Comparison of ENCODE assay signal across 36 cellular contexts in the genomic region with DNA sequence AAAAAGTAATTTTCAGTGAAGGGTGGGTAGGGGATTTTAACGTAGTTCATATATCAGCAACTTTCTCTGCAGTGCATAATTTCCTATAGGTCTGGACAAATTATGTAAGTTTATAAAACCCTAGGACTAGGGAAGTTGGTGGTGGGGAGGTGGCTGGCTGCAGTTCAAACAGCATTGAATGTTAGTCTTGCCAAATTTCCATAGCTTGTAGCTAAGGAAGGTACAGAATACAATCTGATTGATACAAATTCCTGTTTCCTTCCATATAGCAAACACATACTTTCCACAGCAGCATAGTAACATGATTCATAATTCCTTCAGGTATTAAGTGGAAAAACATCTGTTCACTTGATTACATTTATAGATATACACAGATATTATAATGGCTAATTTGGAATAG.
"Had no signal": no experiment of that assay in that cellular context is flagged by ENCODE, and none has a peak within 500 bp of the region (broad histone marks: within the 10 kb centered on the region; RNA-seq: fewer than 3 reads in every experiment).

No MANE protein-coding gene starts in this region.

- H3K4me3 Mint-ChIP-seq: activated B cell treated with CpG ODN at 0.5 μM for 24 hours; activated CD4-positive, alpha-beta memory T cell treated with anti-CD3 and anti-CD28 coated beads for 36 hours; activated CD4-positive, alpha-beta T cell treated with anti-CD3 and anti-CD28 coated beads for 36 hours; activated CD4-positive, alpha-beta T cell treated with anti-CD3 and anti-CD28 coated beads, Interleukin-2, amount 10 ng/mL, durations not matched to agents 24 days and 14 days; activated CD8-positive, alpha-beta memory T cell treated with anti-CD3 and anti-CD28 coated beads, Interleukin-2, amount 10 ng/mL, durations not matched to agents 7 days and 5 days; activated CD8-positive, alpha-beta T cell treated with anti-CD3 and anti-CD28 coated beads, Interleukin-2, amount 10 ng/mL, durations not matched to agents 7 days and 5 days; activated naive CD4-positive, alpha-beta T cell treated with anti-CD3 and anti-CD28 coated beads for 36 hours; activated naive CD4-positive, alpha-beta T cell treated with anti-CD3 and anti-CD28 coated beads, Interleukin-2, amount 50 U/mL, for 24 hours; activated naive CD8-positive, alpha-beta T cell treated with anti-CD3 and anti-CD28 coated beads for 36 hours; activated naive CD8-positive, alpha-beta T cell treated with anti-CD3 and anti-CD28 coated beads, Interleukin-2, amount 50 U/mL, for 24 hours; activated T-helper 1 cell treated with anti-CD3 and anti-CD28 coated beads, Interleukin-12 subunit alpha, Interleukin-12 subunit beta, Interleukin-2, Interleukin-4 antibody, amounts not matched to agents 30 ng/mL and 10 ng/mL and 1 ng/mL, durations not matched to agents 14 hours and 24 hours and 36 hours; central memory CD8-positive, alpha-beta T cell; dendritic cell treated with granulocyte-macrophage colony-stimulating factor and Interleukin-4, amounts not matched to agents 40 ng/mL and 50 ng/mL, for 4 days; T-helper 17 cell; T-helper 2 cell treated with Interferon-gamma antibody and Interleukin-4, amounts not matched to agents 5 μg/mL and 100 μg/mL, for 36 hours had no signal

- H3K4me3 ChIP-seq: adrenal gland, ascending aorta, coronary artery, gastroesophageal sphincter had no signal

- FAIRE-seq: bronchial epithelial cell, endometrium had no signal

- H3K4me1 Mint-ChIP-seq: activated B cell treated with CpG ODN at 0.5 μM for 24 hours; activated CD4-positive, alpha-beta T cell treated with anti-CD3 and anti-CD28 coated beads for 36 hours; activated CD4-positive, alpha-beta T cell treated with anti-CD3 and anti-CD28 coated beads, Interleukin-2, amount 10 ng/mL, durations not matched to agents 24 days and 14 days; activated CD8-positive, alpha-beta memory T cell treated with anti-CD3 and anti-CD28 coated beads, Interleukin-2, amount 10 ng/mL, durations not matched to agents 7 days and 5 days; activated naive CD4-positive, alpha-beta T cell treated with anti-CD3 and anti-CD28 coated beads, Interleukin-2, amount 50 U/mL, for 24 hours; activated naive CD8-positive, alpha-beta T cell treated with anti-CD3 and anti-CD28 coated beads for 36 hours; activated naive CD8-positive, alpha-beta T cell treated with anti-CD3 and anti-CD28 coated beads, Interleukin-2, amount 50 U/mL, for 24 hours; central memory CD8-positive, alpha-beta T cell; T-helper 17 cell had no signal

- ATAC-seq: activated CD4-positive, alpha-beta T cell treated with anti-CD3 and anti-CD28 coated beads for 36 hours; activated CD8-positive, alpha-beta memory T cell treated with anti-CD3 and anti-CD28 coated beads, Interleukin-2, amount 10 ng/mL, durations not matched to agents 7 days and 5 days; activated CD8-positive, alpha-beta T cell treated with anti-CD3 and anti-CD28 coated beads, Interleukin-2, amount 10 ng/mL, durations not matched to agents 7 days and 5 days; activated naive CD8-positive, alpha-beta T cell treated with anti-CD3 and anti-CD28 coated beads, Interleukin-2, amount 50 U/mL, for 24 hours; esophagus mucosa; gastroesophageal sphincter; T-helper 17 cell had no signal

- H3K27ac ChIP-seq: adrenal gland, ascending aorta, brain microvascular endothelial cell, coronary artery, gastroesophageal sphincter, WERI-Rb-1 had no signal

- H3K27me3 ChIP-seq: adrenal gland, ascending aorta, brain microvascular endothelial cell, gastroesophageal sphincter had no signal

- H3K27me3 Mint-ChIP-seq: activated B cell treated with CpG ODN at 0.5 μM for 24 hours; activated CD4-positive, alpha-beta memory T cell treated with anti-CD3 and anti-CD28 coated beads for 36 hours; activated CD4-positive, alpha-beta T cell treated with anti-CD3 and anti-CD28 coated beads for 36 hours; activated CD4-positive, alpha-beta T cell treated with anti-CD3 and anti-CD28 coated beads, Interleukin-2, amount 10 ng/mL, durations not matched to agents 24 days and 14 days; activated CD8-positive, alpha-beta memory T cell treated with anti-CD3 and anti-CD28 coated beads, Interleukin-2, amount 10 ng/mL, durations not matched to agents 7 days and 5 days; activated naive CD4-positive, alpha-beta T cell treated with anti-CD3 and anti-CD28 coated beads, Interleukin-2, amount 50 U/mL, for 24 hours; activated naive CD8-positive, alpha-beta T cell treated with anti-CD3 and anti-CD28 coated beads for 36 hours; activated naive CD8-positive, alpha-beta T cell treated with anti-CD3 and anti-CD28 coated beads, Interleukin-2, amount 50 U/mL, for 24 hours; central memory CD8-positive, alpha-beta T cell; dendritic cell treated with granulocyte-macrophage colony-stimulating factor and Interleukin-4, amounts not matched to agents 40 ng/mL and 50 ng/mL, for 4 days; T-helper 17 cell had no signal

- H3K9me3 Mint-ChIP-seq: activated B cell treated with CpG ODN at 0.5 μM for 24 hours; activated CD4-positive, alpha-beta memory T cell treated with anti-CD3 and anti-CD28 coated beads for 36 hours; activated CD4-positive, alpha-beta T cell treated with anti-CD3 and anti-CD28 coated beads, Interleukin-2, amount 10 ng/mL, durations not matched to agents 24 days and 14 days; activated naive CD4-positive, alpha-beta T cell treated with anti-CD3 and anti-CD28 coated beads for 36 hours; activated naive CD4-positive, alpha-beta T cell treated with anti-CD3 and anti-CD28 coated beads, Interleukin-2, amount 50 U/mL, for 24 hours; activated naive CD8-positive, alpha-beta T cell treated with anti-CD3 and anti-CD28 coated beads for 36 hours; activated naive CD8-positive, alpha-beta T cell treated with anti-CD3 and anti-CD28 coated beads, Interleukin-2, amount 50 U/mL, for 24 hours; activated T-helper 1 cell treated with anti-CD3 and anti-CD28 coated beads, Interleukin-12 subunit alpha, Interleukin-12 subunit beta, Interleukin-2, Interleukin-4 antibody, amounts not matched to agents 30 ng/mL and 10 ng/mL and 1 ng/mL, durations not matched to agents 14 hours and 24 hours and 36 hours; activated T-helper 2 cell treated with anti-CD3 and anti-CD28 coated beads, Interferon-gamma antibody, Interleukin-2, Interleukin-4, amounts not matched to agents 10 μg/mL and 5 μg/mL and 100 μg/mL, durations not matched to agents 14 hours and 24 hours and 36 hours; dendritic cell treated with granulocyte-macrophage colony-stimulating factor and Interleukin-4, amounts not matched to agents 40 ng/mL and 50 ng/mL, for 4 days; T-helper 2 cell treated with Interferon-gamma antibody and Interleukin-4, amounts not matched to agents 5 μg/mL and 100 μg/mL, for 36 hours had no signal

- H3K36me3 Mint-ChIP-seq: activated CD4-positive, alpha-beta memory T cell treated with anti-CD3 and anti-CD28 coated beads for 36 hours; activated CD8-positive, alpha-beta memory T cell treated with anti-CD3 and anti-CD28 coated beads, Interleukin-2, amount 10 ng/mL, durations not matched to agents 7 days and 5 days; activated naive CD4-positive, alpha-beta T cell treated with anti-CD3 and anti-CD28 coated beads, Interleukin-2, amount 50 U/mL, for 24 hours; activated naive CD8-positive, alpha-beta T cell treated with anti-CD3 and anti-CD28 coated beads for 36 hours had no signal

- DNase-seq: activated B cell treated with CpG ODN at 0.5 μM for 24 hours; activated CD4-positive, alpha-beta memory T cell treated with anti-CD3 and anti-CD28 coated beads for 36 hours; activated CD4-positive, alpha-beta T cell treated with anti-CD3 and anti-CD28 coated beads for 36 hours; activated CD4-positive, alpha-beta T cell treated with anti-CD3 and anti-CD28 coated beads, Interleukin-2, amount 10 ng/mL, durations not matched to agents 24 days and 14 days; activated CD4-positive, CD25-positive, alpha-beta regulatory T cell treated with anti-CD3 and anti-CD28 coated beads, Interleukin-2, amount 50 U/mL, for 72 hours; activated CD8-positive, alpha-beta memory T cell treated with anti-CD3 and anti-CD28 coated beads, Interleukin-2, amount 10 ng/mL, durations not matched to agents 7 days and 5 days; activated CD8-positive, alpha-beta memory T cell treated with anti-CD3 and anti-CD28 coated beads, Interleukin-2, amount 50 U/mL, for 4 hours; activated CD8-positive, alpha-beta T cell treated with anti-CD3 and anti-CD28 coated beads, Interleukin-2, amount 10 ng/mL, durations not matched to agents 7 days and 5 days; activated effector memory CD4-positive, alpha-beta T cell treated with anti-CD3 and anti-CD28 coated beads, Interleukin-2, amount 50 U/mL, for 16 hours; activated naive CD4-positive, alpha-beta T cell treated with anti-CD3 and anti-CD28 coated beads for 36 hours; activated naive CD8-positive, alpha-beta T cell treated with anti-CD3 and anti-CD28 coated beads for 36 hours; activated naive CD8-positive, alpha-beta T cell treated with anti-CD3 and anti-CD28 coated beads, Interleukin-2, amount 50 U/mL, for 24 hours; activated T-cell treated with anti-CD3 and anti-CD28 coated beads, Interleukin-2, amount 50 U/mL, for 1 hour; activated T-cell treated with anti-CD3 and anti-CD28 coated beads, Interleukin-2, amount 50 U/mL, for 48 hours; adrenal gland; amygdala; brain microvascular endothelial cell; effector CD8-positive, alpha-beta T cell; foreskin melanocyte; head of caudate nucleus; T-helper 1 cell; T-helper 17 cell; T1000; WERI-Rb-1 had no signal

- H3K27ac Mint-ChIP-seq: activated B cell treated with CpG ODN at 0.5 μM for 24 hours; activated CD4-positive, alpha-beta memory T cell treated with anti-CD3 and anti-CD28 coated beads for 36 hours; activated CD4-positive, alpha-beta T cell treated with anti-CD3 and anti-CD28 coated beads for 36 hours; activated CD4-positive, alpha-beta T cell treated with anti-CD3 and anti-CD28 coated beads, Interleukin-2, amount 10 ng/mL, durations not matched to agents 24 days and 14 days; activated CD8-positive, alpha-beta memory T cell treated with anti-CD3 and anti-CD28 coated beads, Interleukin-2, amount 10 ng/mL, durations not matched to agents 7 days and 5 days; activated CD8-positive, alpha-beta T cell treated with anti-CD3 and anti-CD28 coated beads, Interleukin-2, amount 10 ng/mL, durations not matched to agents 7 days and 5 days; activated naive CD4-positive, alpha-beta T cell treated with anti-CD3 and anti-CD28 coated beads for 36 hours; activated naive CD4-positive, alpha-beta T cell treated with anti-CD3 and anti-CD28 coated beads, Interleukin-2, amount 50 U/mL, for 24 hours; activated naive CD8-positive, alpha-beta T cell treated with anti-CD3 and anti-CD28 coated beads for 36 hours; activated naive CD8-positive, alpha-beta T cell treated with anti-CD3 and anti-CD28 coated beads, Interleukin-2, amount 50 U/mL, for 24 hours; activated T-helper 1 cell treated with anti-CD3 and anti-CD28 coated beads, Interleukin-12 subunit alpha, Interleukin-12 subunit beta, Interleukin-2, Interleukin-4 antibody, amounts not matched to agents 30 ng/mL and 10 ng/mL and 1 ng/mL, durations not matched to agents 14 hours and 24 hours and 36 hours; activated T-helper 2 cell treated with anti-CD3 and anti-CD28 coated beads, Interferon-gamma antibody, Interleukin-2, Interleukin-4, amounts not matched to agents 10 μg/mL and 5 μg/mL and 100 μg/mL, durations not matched to agents 14 hours and 24 hours and 36 hours; dendritic cell treated with granulocyte-macrophage colony-stimulating factor and Interleukin-4, amounts not matched to agents 40 ng/mL and 50 ng/mL, for 4 days; T-helper 17 cell; T-helper 2 cell treated with Interferon-gamma antibody and Interleukin-4, amounts not matched to agents 5 μg/mL and 100 μg/mL, for 36 hours had no signal

- H3K9me3 ChIP-seq: adrenal gland, ascending aorta, gastroesophageal sphincter had no signal

- H3K4me1 ChIP-seq: adrenal gland, ascending aorta, gastroesophageal sphincter had no signal

- H3K36me3 ChIP-seq: adrenal gland, ascending aorta, brain microvascular endothelial cell, gastroesophageal sphincter, WERI-Rb-1 had no signal
